8 cellular contexts compared by ENCODE assay signal in the genomic region with DNA sequence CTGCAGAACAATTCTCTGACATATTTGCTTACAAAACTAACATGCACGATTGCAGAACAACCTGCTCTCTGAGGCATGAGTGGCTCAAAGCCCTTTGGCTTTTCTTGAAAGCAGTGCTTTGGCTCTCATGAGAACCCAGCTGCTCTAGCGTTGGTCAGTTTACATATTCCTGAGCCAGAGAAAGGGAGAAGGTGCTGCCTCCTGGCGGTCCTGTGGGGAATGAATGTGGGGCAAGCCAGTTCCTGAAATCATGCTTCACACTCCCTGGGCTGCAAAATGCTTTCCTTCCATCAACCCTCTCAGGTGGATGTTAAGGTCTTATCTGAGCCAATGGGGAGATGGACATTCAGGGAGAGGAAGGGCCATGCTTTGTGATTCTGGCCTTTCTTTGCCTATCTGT.
DNase-seq lines count a peak whose midpoint lies in the region; ATAC-seq lines count a peak whose summit lies in the region.

No MANE protein-coding gene starts in this region.

- H3K9me3 Mint-ChIP-seq in CD4-positive, CD25-positive, alpha-beta regulatory T cell: peaks cover 0 to 5% (median 0%) of the 10 kb centered on the region in 7 donors

- peak; percentile 27 to 58 (median 33) for DNase-seq in CD4-positive, CD25-positive, alpha-beta regulatory T cell
- peak; percentile 36 for DNase-seq in HT1080 (ENCODE audit: low read depth)
- DNase-seq in RPMI7951 (ENCODE audit: low read depth): peak; percentile 45
- DNase-seq in activated gamma-delta T cell treated with anti-CD3 and anti-CD28 coated beads, Interleukin-2, amount 50 U/mL, for 16 hours (ENCODE audit: low read depth): peak; percentile 29
- peak; percentile 18 to 83 (median 64) for DNase-seq in head of caudate nucleus
- peak; percentile 47 for DNase-seq in renal cortical epithelial cell (ENCODE audit: low read depth)

- H3K4me3 Mint-ChIP-seq in CD4-positive, CD25-positive, alpha-beta regulatory T cell: no peak overlapping the region

- no peak overlapping the region for H3K4me3 ChIP-seq in CD4-positive, CD25-positive, alpha-beta regulatory T cell (ENCODE audit: low read depth, low read length)

- intact Hi-C loops in head of caudate nucleus (cut with DNase I): loop anchor here (5.0 to 10.0 kb wide), 2 partner anchors 115 to 708 kb away; no protein-coding TSS in a partner anchor

- H3K27me3 ChIP-seq in CD4-positive, CD25-positive, alpha-beta regulatory T cell (ENCODE audit: control insufficient read depth, insufficient read depth, low read length): peaks cover 21% of the 10 kb centered on the region

- no peaks in the 10 kb centered on the region for H3K4me1 ChIP-seq in CD4-positive, CD25-positive, alpha-beta regulatory T cell (ENCODE audit: control insufficient read depth, insufficient read depth, low read length, poor library complexity, severe bottlenecking)

- no peaks in the 10 kb centered on the region for H3K36me3 ChIP-seq in CD4-positive, CD25-positive, alpha-beta regulatory T cell (ENCODE audit: control insufficient read depth, insufficient read depth, low read length)

- H3K27ac ChIP-seq in CD4-positive, CD25-positive, alpha-beta regulatory T cell (ENCODE audit: insufficient read depth, low read length, poor library complexity, severe bottlenecking): no peak overlapping the region

- H3K27ac Mint-ChIP-seq in CD4-positive, CD25-positive, alpha-beta regulatory T cell: no peak overlapping the region

- H3K9me3 ChIP-seq in CD4-positive, CD25-positive, alpha-beta regulatory T cell (ENCODE audit: control insufficient read depth in 2 of 2, low read length in 2 of 2): peaks cover 0 to 3% of the 10 kb centered on the region in 2 experiments

- no peaks in the 10 kb centered on the region for H3K36me3 Mint-ChIP-seq in CD4-positive, CD25-positive, alpha-beta regulatory T cell

- H3K27me3 Mint-ChIP-seq in CD4-positive, CD25-positive, alpha-beta regulatory T cell: peaks cover 9% of the 10 kb centered on the region

- no peaks in the 10 kb centered on the region for H3K4me1 Mint-ChIP-seq in CD4-positive, CD25-positive, alpha-beta regulatory T cell

- ATAC-seq in CD4-positive, CD25-positive, alpha-beta regulatory T cell (ENCODE audit: low read depth in 2 of 2): no peak
- ATAC-seq in HG02623 (IDR thresholded peaks at IDR 0.05; ENCODE audit: unreplicated experiment) (no peak), GM19395 (IDR thresholded peaks at IDR 0.05; ENCODE audit: unreplicated experiment) (no peak)
